ENCODE assay signal across 14 cellular contexts in the genomic region with DNA sequence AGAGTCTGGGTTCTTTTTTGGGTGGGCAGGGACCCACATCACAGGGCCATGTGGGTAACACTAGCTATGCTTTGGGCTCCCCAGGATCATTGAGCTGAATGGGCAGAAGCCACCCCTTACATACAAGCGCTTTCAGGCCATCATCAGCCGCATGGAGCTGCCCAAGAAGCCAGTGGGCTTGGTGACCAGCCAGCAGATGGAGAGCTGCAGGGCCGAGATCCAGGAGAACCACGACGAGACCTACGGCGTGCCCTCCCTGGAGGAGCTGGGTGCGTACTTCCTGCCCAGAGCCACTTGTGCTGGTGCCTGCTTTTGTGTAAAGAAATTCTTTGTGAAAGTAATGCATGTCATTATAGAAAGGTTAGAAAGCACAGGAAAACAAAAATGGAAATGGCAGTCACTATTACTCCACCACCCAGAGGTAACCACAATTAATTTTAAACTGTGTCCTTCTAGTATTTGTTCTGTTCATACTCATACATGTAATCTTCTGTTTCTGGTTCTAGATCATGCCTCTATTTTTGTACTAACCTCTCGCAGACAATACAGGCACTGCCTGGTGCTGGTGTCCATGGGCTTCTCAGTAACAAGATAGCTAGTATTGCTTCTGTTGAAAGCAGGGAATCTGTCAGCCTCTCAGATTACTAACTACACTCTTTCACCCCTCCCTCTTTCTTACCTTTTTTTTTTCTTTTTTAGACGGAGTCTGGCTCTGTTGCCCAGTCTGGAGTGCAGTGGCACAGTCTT. TPM values are rescaled to one million over a fixed set of nuclear protein-coding genes. Genes with fewer than 3 reads are reported as not detected.
A peak's percentile ranks its signal among the peaks of the same experiment; 100 is the strongest.
DNase-seq lines count a peak whose midpoint lies in the region; ATAC-seq and TF ChIP-seq lines count a peak whose summit lies in the region.
"Had no signal": no experiment of that assay in that cellular context is flagged by ENCODE, and none has a peak within 500 bp of the region (broad histone marks: within the 10 kb centered on the region; RNA-seq: fewer than 3 reads in every experiment).

No MANE protein-coding gene starts in this region.

- intact Hi-C loops in dorsolateral prefrontal cortex (cut with DNase I) = no loop called here
- intact Hi-C loops in Calu3 (cut with micrococcal nuclease; ENCODE audit: unreplicated experiment) = no loop called here

- H3K36me3 ChIP-seq in thoracic aorta = peaks cover 42% of the 10 kb centered on the region

- H3K27me3 ChIP-seq in dorsolateral prefrontal cortex (no peaks in the 10 kb centered on the region), thoracic aorta (replicated peaks; ENCODE audit: insufficient read depth) (no peaks in the 10 kb centered on the region)

- no TSS peak for BruUV-seq in Calu3 (replicated peaks; lab: Mats Ljungman, UMichigan)

- CTCF ChIA-PET in Calu3 (lab: Charles Lee) = interaction anchor here (0.6 to 1.0 kb wide), 2 partner anchors 15 to 593 kb away, joined by 3 read pairs; no protein-coding TSS in a partner anchor

- H3K9me3 Mint-ChIP-seq in nephron = no peaks in the 10 kb centered on the region
- H3K9me3 Mint-ChIP-seq in Calu3 (ENCODE audit: low read depth, unreplicated experiment) = no peaks in the 10 kb centered on the region
- H3K9me3 Mint-ChIP-seq: activated CD4-positive, alpha-beta memory T cell treated with anti-CD3 and anti-CD28 coated beads for 36 hours; activated naive CD8-positive, alpha-beta T cell treated with anti-CD3 and anti-CD28 coated beads for 36 hours; activated T-cell treated with anti-CD3 and anti-CD28 coated beads, Interleukin-2, amount 50 U/mL, for 72 hours; stimulated activated naive B cell treated with anti-CD40 and anti-IgM and Interleukin-4, amounts not matched to agents 10 μg/mL and 1 μg/mL and 100 μg/mL, for 72 hours had no signal

- no peak overlapping the region for H3K4me3 Mint-ChIP-seq in T-helper 17 cell
- H3K4me3 Mint-ChIP-seq in nephron = no peak overlapping the region
- H3K4me3 Mint-ChIP-seq in Calu3 (ENCODE audit: low read depth, unreplicated experiment) = no peak overlapping the region
- H3K4me3 Mint-ChIP-seq: activated CD4-positive, alpha-beta memory T cell treated with anti-CD3 and anti-CD28 coated beads for 36 hours; activated naive CD8-positive, alpha-beta T cell treated with anti-CD3 and anti-CD28 coated beads for 36 hours; activated T-cell treated with anti-CD3 and anti-CD28 coated beads, Interleukin-2, amount 50 U/mL, for 72 hours; B cell; stimulated activated naive B cell treated with anti-CD40 and anti-IgM and Interleukin-4, amounts not matched to agents 10 μg/mL and 1 μg/mL and 100 μg/mL, for 72 hours had no signal

- H3K4me1 ChIP-seq in thoracic aorta (ENCODE audit: control insufficient read depth in 1 of 2, low read depth in 2 of 2) = peaks cover 27 to 52% of the 10 kb centered on the region in 2 donors

- H3K9me3 ChIP-seq in T-helper 17 cell (ENCODE audit: control insufficient read depth, low read length, poor library complexity, severe bottlenecking) = no peaks in the 10 kb centered on the region
- no peaks in the 10 kb centered on the region for H3K9me3 ChIP-seq in thoracic aorta

- no peak for ATAC-seq in T-helper 17 cell
- no peak for ATAC-seq in thoracic aorta (ENCODE audit: insufficient number of reproducible peaks, low FRiP score, low read depth)
- no peak for ATAC-seq in HG02852 (IDR thresholded peaks at IDR 0.05; ENCODE audit: unreplicated experiment)
- ATAC-seq: activated T-cell treated with anti-CD3 and anti-CD28 coated beads, Interleukin-2, amount 50 U/mL, for 72 hours; stimulated activated naive B cell treated with anti-CD40 and anti-IgM and Interleukin-4, amounts not matched to agents 10 μg/mL and 1 μg/mL and 100 μg/mL, for 72 hours had no signal

- no peak for TF ChIP-seq CTCF in dorsolateral prefrontal cortex (IDR thresholded peaks at IDR 0.05 in 54 of 56, conservative IDR thresholded peaks at IDR 0.05 in 2 of 56; ENCODE audit: low read depth in 1 of 56, partially characterized antibody in 56 of 56)
- TF ChIP-seq CTCF in nephron (IDR thresholded peaks at IDR 0.05; ENCODE audit: unreplicated experiment in 3 of 3) = no peak
- no peak for TF ChIP-seq CTCF in thoracic aorta (IDR thresholded peaks at IDR 0.05)
- no peak for TF ChIP-seq CTCF in Calu3 (IDR thresholded peaks at IDR 0.05; ENCODE audit: unreplicated experiment)

- DNase-seq in T-helper 17 cell = no peak
- DNase-seq in dorsolateral prefrontal cortex = no peak
- DNase-seq in thoracic aorta (ENCODE audit: low spot score) = no peak
- DNase-seq in Calu3 = no peak
- no peak for DNase-seq in epidermal melanocyte (ENCODE audit: insufficient read length, low spot score)
- DNase-seq: activated CD4-positive, alpha-beta memory T cell treated with anti-CD3 and anti-CD28 coated beads for 36 hours; activated naive CD8-positive, alpha-beta T cell treated with anti-CD3 and anti-CD28 coated beads for 36 hours; activated T-cell treated with anti-CD3 and anti-CD28 coated beads, Interleukin-2, amount 50 U/mL, for 72 hours; NCI-H1436 treated with DMSO at 0.1 percent for 48 hours; stimulated activated naive B cell treated with anti-CD40 and anti-IgM and Interleukin-4, amounts not matched to agents 10 μg/mL and 1 μg/mL and 100 μg/mL, for 72 hours had no signal

- H3K4me1 Mint-ChIP-seq in T-helper 17 cell (peaks cover 5% of the 10 kb centered on the region), nephron (peaks cover 47% of the 10 kb centered on the region), Calu3 (ENCODE audit: low read depth, unreplicated experiment) (no peaks in the 10 kb centered on the region)
- H3K4me1 Mint-ChIP-seq: activated naive CD8-positive, alpha-beta T cell treated with anti-CD3 and anti-CD28 coated beads for 36 hours; B cell had no signal

- H3K27me3 Mint-ChIP-seq in T-helper 17 cell = no peaks in the 10 kb centered on the region
- H3K27me3 Mint-ChIP-seq in nephron (ENCODE audit: low read depth) = no peaks in the 10 kb centered on the region
- H3K27me3 Mint-ChIP-seq in Calu3 (ENCODE audit: unreplicated experiment) = no peaks in the 10 kb centered on the region
- H3K27me3 Mint-ChIP-seq: activated CD4-positive, alpha-beta memory T cell treated with anti-CD3 and anti-CD28 coated beads for 36 hours; activated naive CD8-positive, alpha-beta T cell treated with anti-CD3 and anti-CD28 coated beads for 36 hours; B cell; stimulated activated naive B cell treated with anti-CD40 and anti-IgM and Interleukin-4, amounts not matched to agents 10 μg/mL and 1 μg/mL and 100 μg/mL, for 72 hours had no signal

- H3K36me3 Mint-ChIP-seq in T-helper 17 cell (ENCODE audit: low read depth) (peaks cover 13% of the 10 kb centered on the region), nephron (ENCODE audit: low read depth) (peaks cover 65% of the 10 kb centered on the region), Calu3 (ENCODE audit: insufficient read depth, unreplicated experiment) (peaks cover 14% of the 10 kb centered on the region)

- H3K27ac ChIP-seq in dorsolateral prefrontal cortex (peak overlapping the region in 57 of 59 donors; percentile 49 to 95 (median 88)), thoracic aorta (peak overlapping the region; percentile 64 to 79)

- peak overlapping the region; percentile 6 for H3K27ac Mint-ChIP-seq in T-helper 17 cell
- peak overlapping the region; percentile 51 to 98 (median 97) for H3K27ac Mint-ChIP-seq in nephron
- no peak overlapping the region for H3K27ac Mint-ChIP-seq in Calu3 (ENCODE audit: unreplicated experiment)
- H3K27ac Mint-ChIP-seq: activated CD4-positive, alpha-beta memory T cell treated with anti-CD3 and anti-CD28 coated beads for 36 hours; activated naive CD8-positive, alpha-beta T cell treated with anti-CD3 and anti-CD28 coated beads for 36 hours; activated T-cell treated with anti-CD3 and anti-CD28 coated beads, Interleukin-2, amount 50 U/mL, for 72 hours; B cell; stimulated activated naive B cell treated with anti-CD40 and anti-IgM and Interleukin-4, amounts not matched to agents 10 μg/mL and 1 μg/mL and 100 μg/mL, for 72 hours had no signal

- H3K4me3 ChIP-seq in dorsolateral prefrontal cortex (no peak overlapping the region), thoracic aorta (no peak overlapping the region)

RNA-seq across cellular contexts. Expression of a gene that starts 13.7 kb away (rescaled TPM):
- 100 to 1,000 TPM; 200 to 224 TPM for total RNA-seq in T-helper 17 cell
- 100 to 1,000 TPM in 43 of 120 experiments, 10 to 100 TPM in 77; 65.9 to 159 (median 95.3) TPM for total RNA-seq in dorsolateral prefrontal cortex
- total RNA-seq in thoracic aorta = 10 to 100 TPM; 41.2 to 54.4 TPM
- total RNA-seq in Calu3 (2022) = 14.9 and 16.1 TPM in 2 replicates

RNA-seq across cellular contexts. Expression of a gene that starts 24.5 kb away (rescaled TPM):
- total RNA-seq in T-helper 17 cell = 10 to 100 TPM in 1 of 2 donors, 1 to 10 TPM in 1; 7.6 to 10.2 TPM
- 100 to 1,000 TPM; 164 to 333 (median 223) TPM for total RNA-seq in dorsolateral prefrontal cortex
- total RNA-seq in thoracic aorta = 10 to 100 TPM in 1 of 2 donors, 1 to 10 TPM in 1; 9.5 to 10.4 TPM
- total RNA-seq in Calu3 (2022) = 4.1 and 4.9 TPM in 2 replicates

RNA-seq across cellular contexts. Expression of a gene that starts 46.1 kb away (rescaled TPM):
- total RNA-seq in T-helper 17 cell (1 to 10 TPM; 3.1 to 3.2 TPM), dorsolateral prefrontal cortex (1 to 10 TPM in 60 of 120 experiments, under 1 TPM in 23, not detected in 37; 0.59 to 5.0 (median 1.4) TPM), thoracic aorta (1 to 10 TPM in 1 of 2 donors, not detected in 1; 9.0 TPM), Calu3 (2022) (0.99 and 2.1 TPM in 2 replicates)
- total RNA-seq: RPMI7951 had no signal

RNA-seq across cellular contexts. Expression of a gene that starts 56.0 kb away (rescaled TPM):
- total RNA-seq in T-helper 17 cell (10 to 100 TPM in 1 of 2 donors, 1 to 10 TPM in 1; 7.9 to 12.6 TPM), dorsolateral prefrontal cortex (10 to 100 TPM in 25 of 120 experiments, 1 to 10 TPM in 95; 5.6 to 14.4 (median 8.5) TPM), thoracic aorta (10 to 100 TPM; 18.8 to 28.4 TPM), Calu3 (2022) (18.1 and 20.5 TPM in 2 replicates)

RNA-seq across cellular contexts. Expression of a gene that starts 56.7 kb away (rescaled TPM):
- total RNA-seq in T-helper 17 cell (10 to 100 TPM; 59.1 to 64.2 TPM), dorsolateral prefrontal cortex (10 to 100 TPM; 26.7 to 59.7 (median 43.8) TPM), thoracic aorta (10 to 100 TPM; 12.1 to 19.8 TPM), Calu3 (2022) (32.9 and 34.5 TPM in 2 replicates)

Comparison
In these comparisons a context has a peak if more than half of its experiments do, and no peak if none do; other contexts are left out.
1. RNA of a gene that starts 24.5 kb away (total RNA-seq): 164 to 333 TPM in dorsolateral prefrontal cortex; 9.5 to 10.4 TPM in thoracic aorta, 7.6 to 10.2 TPM in T-helper 17 cell and 4.1 to 4.9 TPM in Calu3; every median in the first group is over 10 times any median in the second.